In the genomic region with DNA sequence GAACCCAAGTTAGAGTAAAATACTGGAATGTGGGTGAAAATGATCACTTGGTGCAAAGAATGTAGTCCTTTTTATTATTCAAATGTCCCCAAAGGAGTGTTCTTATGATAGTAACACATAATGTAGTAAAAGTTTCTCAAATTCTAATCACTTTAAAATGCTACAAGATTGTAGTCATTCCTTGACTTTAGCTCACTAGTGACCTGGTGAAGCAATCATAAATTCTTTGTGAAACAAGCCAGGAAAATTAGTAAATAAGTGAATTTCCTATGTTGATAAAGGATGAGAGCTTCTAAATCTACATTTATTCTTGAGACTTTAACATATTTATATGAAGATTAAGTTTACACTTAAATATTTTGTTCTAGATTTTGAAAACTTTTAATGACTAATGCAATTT, we compare ENCODE assay signal across 18 cellular contexts. TPM values are rescaled to one million over a fixed set of nuclear protein-coding genes. Genes with fewer than 3 reads are reported as not detected.
DNase-seq lines count a peak whose midpoint lies in the region; ATAC-seq and TF ChIP-seq lines count a peak whose summit lies in the region.
"Had no signal": no experiment of that assay in that cellular context is flagged by ENCODE, and none has a peak within 500 bp of the region (broad histone marks: within the 10 kb centered on the region; RNA-seq: fewer than 3 reads in every experiment).

No MANE protein-coding gene starts in this region.

- ATAC-seq in GM21529 (IDR thresholded peaks at IDR 0.05; ENCODE audit: unreplicated experiment) (no peak), gastroesophageal sphincter (no peak)

- H3K9me3 ChIP-seq in HUES48 (ENCODE audit: control insufficient read depth, insufficient read depth, low read length), result no peaks in the 10 kb centered on the region
- H3K9me3 ChIP-seq in osteoblast (ENCODE audit: low read depth, low read length), result no peaks in the 10 kb centered on the region
- no peaks in the 10 kb centered on the region for H3K9me3 ChIP-seq in gastroesophageal sphincter
- H3K9me3 ChIP-seq: BE2C had no signal

- no peaks in the 10 kb centered on the region for H3K27me3 ChIP-seq in HUES48 (ENCODE audit: control insufficient read depth, insufficient read depth, low read length)
- no peaks in the 10 kb centered on the region for H3K27me3 ChIP-seq in osteoblast (ENCODE audit: insufficient read depth, low read length)
- H3K27me3 ChIP-seq in gastroesophageal sphincter, result no peaks in the 10 kb centered on the region
- H3K27me3 ChIP-seq: BE2C had no signal

- H3K4me1 ChIP-seq in HUES48 (ENCODE audit: control insufficient read depth, insufficient read depth, low read length), result peaks cover 15% of the 10 kb centered on the region
- H3K4me1 ChIP-seq in osteoblast (ENCODE audit: insufficient read depth, low read length), result no peaks in the 10 kb centered on the region
- peaks cover 0 to 6% (median 0%) of the 10 kb centered on the region in 3 donors for H3K4me1 ChIP-seq in gastroesophageal sphincter
- H3K4me1 ChIP-seq: BE2C had no signal

- H3K4me3 ChIP-seq in HUES48 (ENCODE audit: low read depth, low read length), result peak overlapping the region; percentile 4; the same call in 1 of the 2 replicates
- no peak overlapping the region for H3K4me3 ChIP-seq in cardiac fibroblast (replicated peaks in 1 of 2; ENCODE audit: low read depth in 2 of 2, low read length in 2 of 2)
- no peak overlapping the region for H3K4me3 ChIP-seq in fibroblast of the aortic adventitia (ENCODE audit: low read depth, low read length)
- H3K4me3 ChIP-seq in osteoblast (ENCODE audit: insufficient read depth, low read length), result no peak overlapping the region
- no peak overlapping the region for H3K4me3 ChIP-seq in gastroesophageal sphincter

- no peak for TF ChIP-seq CTCF in cardiac fibroblast (IDR thresholded peaks at IDR 0.05; ENCODE audit: low read depth, low read length)
- no peak for TF ChIP-seq CTCF in fibroblast of the aortic adventitia (IDR thresholded peaks at IDR 0.05; ENCODE audit: insufficient read depth, low read length)
- no peak for TF ChIP-seq CTCF in osteoblast (IDR thresholded peaks at IDR 0.05; ENCODE audit: extremely low read depth, low read depth, low read length)
- no peak for TF ChIP-seq CTCF in gastroesophageal sphincter (IDR thresholded peaks at IDR 0.05)

- H3K4me2 ChIP-seq in osteoblast (ENCODE audit: insufficient read depth, low read length), result no peak overlapping the region

- peak; percentile 9 for DNase-seq in cardiac fibroblast (ENCODE audit: low read depth in 2 of 2)
- DNase-seq in fibroblast of the aortic adventitia (ENCODE audit: low read depth), result peak; percentile 3
- DNase-seq in iris pigment epithelial cell (ENCODE audit: low read depth), result peak; percentile 22
- no peak for DNase-seq in NCI-H524 treated with DMSO at 0.1 percent for 48 hours (lab: John Stamatoyannopoulos, UW)
- DNase-seq in osteoblast (ENCODE audit: insufficient read length, low spot score, missing footprints), result no peak
- DNase-seq: ACHN; BE2C; C1 segment of cervical spinal cord; CD4-positive, CD25-positive, alpha-beta regulatory T cell; CD8-positive, alpha-beta memory T cell; COR-L47; HCEC 1CT; KBM-7 had no signal

- H4K20me1 ChIP-seq in osteoblast (ENCODE audit: insufficient read depth, low read length), result no peaks in the 10 kb centered on the region

- TF ChIP-seq POLR2A in gastroesophageal sphincter (IDR thresholded peaks at IDR 0.05), result no peak

- H3K9ac ChIP-seq in HUES48 (ENCODE audit: low read depth, low read length), result no peak overlapping the region; the same call in 1 of the 2 replicates

- no peak overlapping the region for H2AFZ ChIP-seq in osteoblast (ENCODE audit: low read length)

- TF ChIP-seq EP300 in gastroesophageal sphincter (IDR thresholded peaks at IDR 0.05), result no peak

- H3K36me3 ChIP-seq in HUES48 (ENCODE audit: control insufficient read depth, insufficient read depth, low read length), result peaks cover 53% of the 10 kb centered on the region
- peaks cover 25% of the 10 kb centered on the region for H3K36me3 ChIP-seq in osteoblast (ENCODE audit: insufficient read depth, low read length)
- H3K36me3 ChIP-seq in gastroesophageal sphincter, result peaks cover 3 to 48% of the 10 kb centered on the region in 2 donors
- H3K36me3 ChIP-seq: BE2C had no signal

- no peaks in the 10 kb centered on the region for H3K79me2 ChIP-seq in osteoblast (ENCODE audit: insufficient read depth, low read length)

- H3K27ac ChIP-seq in HUES48 (ENCODE audit: low read depth, low read length) (no peak overlapping the region), osteoblast (ENCODE audit: low read depth, low read length) (no peak overlapping the region), gastroesophageal sphincter (no peak overlapping the region)
- H3K27ac ChIP-seq: HL-60 had no signal

RNA-seq across cellular contexts. Expression of a gene that starts 30.7 kb away (rescaled TPM):
- total RNA-seq in fibroblast of the aortic adventitia (ENCODE audit: low replicate concordance) (not detected in 2 replicates), osteoblast (not detected in 2 replicates), gastroesophageal sphincter (not detected)
- total RNA-seq: CD4-positive, CD25-positive, alpha-beta regulatory T cell; CD8-positive, alpha-beta memory T cell; HT1080 had no signal

RNA-seq across cellular contexts. Expression of a gene that starts 59.2 kb away (rescaled TPM):
- 49.1 and 49.4 TPM in 2 replicates for total RNA-seq in fibroblast of the aortic adventitia (ENCODE audit: low replicate concordance)
- 64.4 and 69.8 TPM in 2 replicates for total RNA-seq in osteoblast
- 10 to 100 TPM; 51.0 to 72.8 (median 61.4) TPM for total RNA-seq in gastroesophageal sphincter

RNA-seq across cellular contexts. Expression of a gene that starts 59.3 kb away (rescaled TPM):
- total RNA-seq in fibroblast of the aortic adventitia (ENCODE audit: low replicate concordance) (2.1 and 5.9 TPM in 2 replicates), osteoblast (0.36 and 1.5 TPM in 2 replicates), gastroesophageal sphincter (1 to 10 TPM in 1 of 4 donors, under 1 TPM in 1, not detected in 2; 0.89 to 2.0 TPM)
- total RNA-seq: CD4-positive, CD25-positive, alpha-beta regulatory T cell had no signal

Comparison
In these comparisons a context has a peak if more than half of its experiments do, and no peak if none do; other contexts are left out.
1. DNase-seq: peak in cardiac fibroblast (2 of 2), fibroblast of the aortic adventitia (single experiment) and iris pigment epithelial cell (single experiment); none in NCI-H524 treated with DMSO at 0.1 percent for 48 hours (single experiment) and osteoblast (single experiment).